ENCODE assay signal across 14 cellular contexts in the genomic region with DNA sequence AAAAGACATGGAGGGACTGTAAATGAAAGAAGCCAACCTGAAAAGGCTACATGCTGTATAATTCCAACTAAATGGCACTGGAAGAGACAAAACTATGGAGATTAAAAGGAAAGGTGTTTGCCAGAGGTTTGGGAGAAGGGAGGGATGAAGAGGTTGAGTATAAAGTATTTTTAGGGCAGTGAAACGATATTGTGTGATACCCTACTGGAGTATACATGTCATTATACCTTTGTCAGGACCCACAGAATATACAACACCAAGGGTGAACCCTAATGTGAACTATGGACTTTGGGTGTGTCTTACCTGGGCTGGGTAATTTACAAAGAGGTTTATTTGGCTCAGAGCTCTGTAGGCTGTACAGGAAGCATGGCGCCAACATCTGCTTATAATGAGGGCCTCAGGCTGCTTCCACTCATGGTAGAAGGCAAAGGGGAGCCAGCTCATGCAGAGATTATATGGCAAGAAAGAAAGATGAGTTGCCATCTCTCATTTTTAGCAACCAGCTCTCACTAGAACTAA.
DNase-seq lines count a peak whose midpoint lies in the region; ATAC-seq and TF ChIP-seq lines count a peak whose summit lies in the region.
"Had no signal": no experiment of that assay in that cellular context is flagged by ENCODE, and none has a peak within 500 bp of the region (broad histone marks: within the 10 kb centered on the region; RNA-seq: fewer than 3 reads in every experiment).

No MANE protein-coding gene starts in this region.

- peaks cover 15 to 21% (median 15%) of the 10 kb centered on the region in 3 donors for H3K4me1 Mint-ChIP-seq in CD8-positive, alpha-beta memory T cell
- H3K4me1 Mint-ChIP-seq in activated CD8-positive, alpha-beta T cell treated with anti-CD3 and anti-CD28 coated beads for 36 hours (ENCODE audit: low read depth) = peaks cover 55% of the 10 kb centered on the region

- H3K4me3 ChIP-seq in CD8-positive, alpha-beta memory T cell (ENCODE audit: low read length) = no peak overlapping the region
- H3K4me3 ChIP-seq: adrenal gland, coronary artery, esophagus squamous epithelium, PC-9, sigmoid colon had no signal

- intact Hi-C loops in activated CD8-positive, alpha-beta T cell treated with anti-CD3 and anti-CD28 coated beads for 36 hours (cut with micrococcal nuclease) = no loop called here
- intact Hi-C loops in left colon (cut with DNase I, micrococcal nuclease) (no loop called here), posterior cingulate gyrus (cut with DNase I) (no loop called here)

- H3K4me3 Mint-ChIP-seq in CD8-positive, alpha-beta memory T cell = no peak overlapping the region
- peak overlapping the region; percentile 76 for H3K4me3 Mint-ChIP-seq in activated CD8-positive, alpha-beta T cell treated with anti-CD3 and anti-CD28 coated beads for 36 hours
- H3K4me3 Mint-ChIP-seq: HFFc6 had no signal

- peak overlapping the region in 6 of 8 donors; percentile 16 to 71 (median 57) for H3K27ac Mint-ChIP-seq in CD8-positive, alpha-beta memory T cell
- peak overlapping the region; percentile 97 for H3K27ac Mint-ChIP-seq in activated CD8-positive, alpha-beta T cell treated with anti-CD3 and anti-CD28 coated beads for 36 hours
- H3K27ac Mint-ChIP-seq: HFFc6 had no signal

- H3K27me3 Mint-ChIP-seq in CD8-positive, alpha-beta memory T cell = peaks cover 0 to 1% of the 10 kb centered on the region in 2 donors
- H3K27me3 Mint-ChIP-seq in activated CD8-positive, alpha-beta T cell treated with anti-CD3 and anti-CD28 coated beads for 36 hours = no peaks in the 10 kb centered on the region

- ATAC-seq in GM19025 (IDR thresholded peaks at IDR 0.05; ENCODE audit: low read depth, unreplicated experiment) (peak; percentile 4), left colon (peak; percentile 25), GM18870 (IDR thresholded peaks at IDR 0.05; ENCODE audit: unreplicated experiment) (no peak), GM18511 (IDR thresholded peaks at IDR 0.05; ENCODE audit: unreplicated experiment) (no peak)
- ATAC-seq in activated CD8-positive, alpha-beta T cell treated with anti-CD3 and anti-CD28 coated beads for 36 hours = peak; percentile 28

- no peaks in the 10 kb centered on the region for H3K9me3 Mint-ChIP-seq in CD8-positive, alpha-beta memory T cell
- peaks cover 10% of the 10 kb centered on the region for H3K9me3 Mint-ChIP-seq in activated CD8-positive, alpha-beta T cell treated with anti-CD3 and anti-CD28 coated beads for 36 hours
- H3K9me3 Mint-ChIP-seq: HFFc6 had no signal

- H3K27ac ChIP-seq in CD8-positive, alpha-beta memory T cell (ENCODE audit: low read depth, low read length) = peak overlapping the region; percentile 71
- H3K27ac ChIP-seq: adrenal gland, coronary artery, esophagus squamous epithelium, PC-9, sigmoid colon had no signal

- H3K36me3 ChIP-seq in CD8-positive, alpha-beta memory T cell (ENCODE audit: insufficient read depth, low read length) = no peaks in the 10 kb centered on the region
- H3K36me3 ChIP-seq: adrenal gland, esophagus squamous epithelium, sigmoid colon had no signal

- CTCF ChIA-PET in CD8-positive, alpha-beta memory T cell (lab: Charles Lee) = interaction anchor here (0.9 to 2.2 kb wide), 3 partner anchors 9 to 58 kb away, joined by 3 to 7 read pairs (median 3); no protein-coding TSS in a partner anchor
- CTCF ChIA-PET in activated CD8-positive, alpha-beta T cell treated with anti-CD3 and anti-CD28 coated beads for 36 hours (lab: Charles Lee) = interaction anchor here (0.7 to 3.4 kb wide), 22 partner anchors 8 to 233 kb away, joined by 3 to 20 read pairs (median 6); partner anchors contain the start of genes CD2, PTGFRN and TTF2

- TF ChIP-seq CTCF in activated CD8-positive, alpha-beta T cell treated with anti-CD3 and anti-CD28 coated beads for 36 hours (IDR thresholded peaks at IDR 0.05) = no peak

- no peaks in the 10 kb centered on the region for H3K9me3 ChIP-seq in CD8-positive, alpha-beta memory T cell (ENCODE audit: low read length)
- H3K9me3 ChIP-seq: adrenal gland, esophagus squamous epithelium, sigmoid colon had no signal

- H3K36me3 Mint-ChIP-seq in CD8-positive, alpha-beta memory T cell = peaks cover 0 to 4% (median 0%) of the 10 kb centered on the region in 3 donors
- peaks cover 21% of the 10 kb centered on the region for H3K36me3 Mint-ChIP-seq in activated CD8-positive, alpha-beta T cell treated with anti-CD3 and anti-CD28 coated beads for 36 hours (ENCODE audit: low read depth)

- H3K4me1 ChIP-seq in CD8-positive, alpha-beta memory T cell (ENCODE audit: insufficient read depth, low read length) = peaks cover 17% of the 10 kb centered on the region
- H3K4me1 ChIP-seq: adrenal gland had no signal

- no peak for DNase-seq in CD8-positive, alpha-beta memory T cell
- no peak for DNase-seq in activated CD8-positive, alpha-beta T cell treated with anti-CD3 and anti-CD28 coated beads for 36 hours
- no peak for DNase-seq in left colon
- DNase-seq in posterior cingulate gyrus = no peak
- DNase-seq: adrenal gland, esophagus squamous epithelium, HFFc6, NCI-H1105, sigmoid colon had no signal

- no peaks in the 10 kb centered on the region for H3K27me3 ChIP-seq in CD8-positive, alpha-beta memory T cell (ENCODE audit: insufficient read depth, low read length, poor library complexity, severe bottlenecking)
- H3K27me3 ChIP-seq: adrenal gland, esophagus squamous epithelium, sigmoid colon had no signal

- POLR2A ChIA-PET in CD8-positive, alpha-beta memory T cell (lab: Charles Lee) = no interaction called here
- POLR2A ChIA-PET in activated CD8-positive, alpha-beta T cell treated with anti-CD3 and anti-CD28 coated beads for 36 hours (lab: Charles Lee) = interaction anchor here (0.6 to 9.4 kb wide), 11 partner anchors 12 to 930 kb away, joined by 3 to 139 read pairs (median 5); partner anchors contain the start of genes CD2 and TTF2

Comparison
In these comparisons a context has a peak if more than half of its experiments do, and no peak if none do; other contexts are left out.
1. ATAC-seq: peak in GM19025 (single experiment), activated CD8-positive, alpha-beta T cell treated with anti-CD3 and anti-CD28 coated beads for 36 hours (single experiment) and left colon (single experiment); none in GM18870 (single experiment) and GM18511 (single experiment).